In the genomic region with DNA sequence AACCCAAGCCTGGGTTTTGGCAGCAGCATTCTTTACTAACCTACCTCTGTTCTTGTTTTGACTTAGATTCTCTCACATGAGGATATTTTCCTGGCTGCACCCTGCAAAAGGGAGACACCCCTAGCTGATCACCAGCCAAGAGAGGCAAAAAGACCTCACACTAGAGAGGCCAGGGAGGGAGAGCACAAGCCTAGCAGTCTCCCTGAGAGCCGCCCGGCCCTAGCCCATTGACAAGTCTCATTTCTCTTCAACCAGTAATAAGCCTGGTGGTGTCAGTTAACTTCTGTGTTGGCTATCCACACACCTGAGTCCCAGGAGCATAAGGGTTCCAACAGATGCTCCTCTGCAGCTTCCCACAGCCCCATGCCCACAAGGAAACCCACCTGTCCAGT, we compare ENCODE assay signal across 21 cellular contexts. TPM values are rescaled to one million over a fixed set of nuclear protein-coding genes. Genes with fewer than 3 reads are reported as not detected.
A peak's percentile ranks its signal among the peaks of the same experiment; 100 is the strongest.
DNase-seq lines count a peak whose midpoint lies in the region; ATAC-seq, FAIRE-seq and TF ChIP-seq lines count a peak whose summit lies in the region.
"Had no signal": no experiment of that assay in that cellular context is flagged by ENCODE, and none has a peak within 500 bp of the region (broad histone marks: within the 10 kb centered on the region; RNA-seq: fewer than 3 reads in every experiment).

No MANE protein-coding gene starts in this region.

- peaks cover 63% of the 10 kb centered on the region for H3K4me1 Mint-ChIP-seq in activated CD8-positive, alpha-beta memory T cell treated with anti-CD3 and anti-CD28 coated beads, Interleukin-2, amount 10 ng/mL, durations not matched to agents 7 days and 5 days
- peaks cover 11% of the 10 kb centered on the region for H3K4me1 Mint-ChIP-seq in endodermal cell
- H3K4me1 Mint-ChIP-seq: memory B cell had no signal

- H3K9me3 ChIP-seq in Peyer's patch (no peaks in the 10 kb centered on the region), endodermal cell (ENCODE audit: control insufficient read depth, low read length) (no peaks in the 10 kb centered on the region), small intestine (ENCODE audit: control insufficient read depth, low read depth) (no peaks in the 10 kb centered on the region)
- H3K9me3 ChIP-seq: neutrophil, uterus had no signal

- H3K27ac ChIP-seq in Peyer's patch, result peak overlapping the region in 3 of 4 donors; percentile 56 to 71 (median 65)
- no peak overlapping the region for H3K27ac ChIP-seq in endodermal cell (ENCODE audit: low read depth, low read length)
- peak overlapping the region; percentile 66 to 80 for H3K27ac ChIP-seq in small intestine (ENCODE audit: low read depth in 1 of 2, low read length in 1 of 2)
- H3K27ac ChIP-seq: GM23248, neutrophil, SK-N-MC, uterus, WERI-Rb-1 had no signal

- peaks cover 2% of the 10 kb centered on the region for H3K27me3 Mint-ChIP-seq in activated CD8-positive, alpha-beta memory T cell treated with anti-CD3 and anti-CD28 coated beads, Interleukin-2, amount 10 ng/mL, durations not matched to agents 7 days and 5 days
- H3K27me3 Mint-ChIP-seq in endodermal cell (ENCODE audit: insufficient read depth), result peaks cover 2% of the 10 kb centered on the region
- H3K27me3 Mint-ChIP-seq: CD8-positive, alpha-beta memory T cell; memory B cell had no signal

- no peak for FAIRE-seq in small intestine (lab: Jason Lieb, UNC)

- no peaks in the 10 kb centered on the region for H3K36me3 Mint-ChIP-seq in activated CD8-positive, alpha-beta memory T cell treated with anti-CD3 and anti-CD28 coated beads, Interleukin-2, amount 10 ng/mL, durations not matched to agents 7 days and 5 days
- no peaks in the 10 kb centered on the region for H3K36me3 Mint-ChIP-seq in endodermal cell (ENCODE audit: low read depth)
- H3K36me3 Mint-ChIP-seq: memory B cell had no signal

- H3K36me3 ChIP-seq in Peyer's patch (no peaks in the 10 kb centered on the region), endodermal cell (ENCODE audit: control insufficient read depth, insufficient read depth, low read length) (no peaks in the 10 kb centered on the region), small intestine (ENCODE audit: control insufficient read depth in 2 of 2, insufficient read depth in 2 of 2, low read length in 2 of 2) (no peaks in the 10 kb centered on the region)
- H3K36me3 ChIP-seq: neutrophil, uterus, WERI-Rb-1 had no signal

- H3K27me3 ChIP-seq in Peyer's patch, result no peaks in the 10 kb centered on the region
- no peaks in the 10 kb centered on the region for H3K27me3 ChIP-seq in endodermal cell (ENCODE audit: control insufficient read depth, insufficient read depth, low read length, poor library complexity, severe bottlenecking)
- no peaks in the 10 kb centered on the region for H3K27me3 ChIP-seq in small intestine (ENCODE audit: control insufficient read depth in 2 of 2, insufficient read depth in 2 of 2, low read length in 2 of 2)
- H3K27me3 ChIP-seq: neutrophil, uterus had no signal

- H3K4me3 ChIP-seq in Peyer's patch (no peak overlapping the region), endodermal cell (ENCODE audit: low read length) (no peak overlapping the region), small intestine (ENCODE audit: low read depth in 1 of 2, low read length in 2 of 2) (no peak overlapping the region)
- H3K4me3 ChIP-seq: coronary artery, GM23248, SK-N-MC, skin epidermis, uterus had no signal

- CTCF ChIA-PET in activated CD8-positive, alpha-beta memory T cell treated with anti-CD3 and anti-CD28 coated beads, Interleukin-2, amount 10 ng/mL, durations not matched to agents 7 days and 5 days (lab: Charles Lee), result interaction anchor here (1.1 to 4.5 kb wide), 12 partner anchors 10 to 178 kb away, joined by 3 to 34 read pairs (median 6); partner anchors contain the start of genes RAI1 and SREBF1

- H3K9me3 Mint-ChIP-seq in activated CD8-positive, alpha-beta memory T cell treated with anti-CD3 and anti-CD28 coated beads, Interleukin-2, amount 10 ng/mL, durations not matched to agents 7 days and 5 days (ENCODE audit: low read depth), result no peaks in the 10 kb centered on the region
- H3K9me3 Mint-ChIP-seq in endodermal cell, result no peaks in the 10 kb centered on the region
- H3K9me3 Mint-ChIP-seq: CD8-positive, alpha-beta memory T cell; immature natural killer cell; memory B cell had no signal

- H3K9ac ChIP-seq in endodermal cell (ENCODE audit: extremely low read depth, low read length, poor library complexity, severe bottlenecking), result no peak overlapping the region
- H3K9ac ChIP-seq: GM23248 had no signal

- no peak for TF ChIP-seq CTCF in Peyer's patch (IDR thresholded peaks at IDR 0.05)
- TF ChIP-seq CTCF in endodermal cell (conservative IDR thresholded peaks at IDR 0.05), result no peak

- no peak for DNase-seq in activated CD8-positive, alpha-beta memory T cell treated with anti-CD3 and anti-CD28 coated beads, Interleukin-2, amount 10 ng/mL, durations not matched to agents 7 days and 5 days
- DNase-seq in activated CD8-positive, alpha-beta memory T cell treated with anti-CD3 and anti-CD28 coated beads, Interleukin-2, amount 50 U/mL, for 4 hours, result no peak
- DNase-seq in Peyer's patch (no peak), endodermal cell (peak; percentile 52), small intestine (no peak), kidney glomerular epithelial cell (lab: John Stamatoyannopoulos, UW) (no peak), DMS53 (lab: John Stamatoyannopoulos, UW) (no peak)
- DNase-seq: CD8-positive, alpha-beta memory T cell; erythroblast; immature natural killer cell; NCI-H187; NCI-H524 treated with DMSO at 0.1 percent for 48 hours; uterus had no signal

- WGBS in endodermal cell (ENCODE audit: insufficient coverage in 1 of 2, insufficient read length in 1 of 2), 2 experiments, result 89 to 100% methylated on average over 2 of the region's 2 CpGs
- 57 to 73% (median 60%) methylated on average over 2 of the region's 2 CpGs for WGBS in small intestine, 3 donors

- H3K4me3 Mint-ChIP-seq in activated CD8-positive, alpha-beta memory T cell treated with anti-CD3 and anti-CD28 coated beads, Interleukin-2, amount 10 ng/mL, durations not matched to agents 7 days and 5 days, result no peak overlapping the region
- no peak overlapping the region for H3K4me3 Mint-ChIP-seq in endodermal cell
- H3K4me3 Mint-ChIP-seq: CD8-positive, alpha-beta memory T cell; immature natural killer cell; memory B cell had no signal

- ATAC-seq in activated CD8-positive, alpha-beta memory T cell treated with anti-CD3 and anti-CD28 coated beads, Interleukin-2, amount 10 ng/mL, durations not matched to agents 7 days and 5 days, result no peak
- no peak for ATAC-seq in HG02642 (IDR thresholded peaks at IDR 0.05; ENCODE audit: poor library complexity, unreplicated experiment)

- peak overlapping the region; percentile 61 for H3K27ac Mint-ChIP-seq in activated CD8-positive, alpha-beta memory T cell treated with anti-CD3 and anti-CD28 coated beads, Interleukin-2, amount 10 ng/mL, durations not matched to agents 7 days and 5 days
- H3K27ac Mint-ChIP-seq in endodermal cell, result no peak overlapping the region
- H3K27ac Mint-ChIP-seq: immature natural killer cell, memory B cell had no signal

- TF ChIP-seq POLR2A in Peyer's patch (IDR thresholded peaks at IDR 0.05), result no peak

- H3K4me1 ChIP-seq in Peyer's patch (peaks cover 0 to 40% (median 5%) of the 10 kb centered on the region in 4 donors), endodermal cell (ENCODE audit: control insufficient read depth, insufficient read depth, low read length) (no peaks in the 10 kb centered on the region), small intestine (ENCODE audit: control insufficient read depth in 2 of 2, insufficient read depth in 1 of 2, low read depth in 1 of 2, low read length in 1 of 2) (no peaks in the 10 kb centered on the region)
- H3K4me1 ChIP-seq: uterus had no signal

RNA-seq across cellular contexts. Expression of gene SREBF1, which starts 18.5 kb away (rescaled TPM):
- total RNA-seq in activated CD8-positive, alpha-beta memory T cell treated with anti-CD3 and anti-CD28 coated beads, Interleukin-2, amount 10 ng/mL, durations not matched to agents 7 days and 5 days, result 100 to 1,000 TPM in 1 of 2 experiments, 10 to 100 TPM in 1; 90.6 to 184 TPM
- total RNA-seq in Peyer's patch, result 100 to 1,000 TPM; 118 to 226 (median 185) TPM
- total RNA-seq in endodermal cell, result 10 to 100 TPM; 39.0 to 58.2 TPM
- 69.1 TPM for polyA plus RNA-seq in endodermal cell (2013, experiment 1 of 2)
- 66.7 TPM for polyA plus RNA-seq in endodermal cell (2013, experiment 2 of 2)
- polyA plus RNA-seq in small intestine, result 100 to 1,000 TPM in 2 of 3 donors, 10 to 100 TPM in 1; 99.7 to 155 (median 111) TPM
